ENCODE assay signal across 27 cellular contexts in genomic region chr12:107223816-107224215, GRCh38.
DNase-seq lines count a peak whose midpoint lies in the region; ATAC-seq and TF ChIP-seq lines count a peak whose summit lies in the region.
"Had no signal": no experiment of that assay in that cellular context is flagged by ENCODE, and none has a peak within 500 bp of the region (broad histone marks: within the 10 kb centered on the region; RNA-seq: fewer than 3 reads in every experiment).

No MANE protein-coding gene starts in this region.

- H3K27ac ChIP-seq in VCaP, result no peak overlapping the region
- H3K27ac ChIP-seq: adrenal gland, PC-9, spleen had no signal

- peaks cover 23% of the 10 kb centered on the region for H3K27me3 Mint-ChIP-seq in activated CD4-positive, alpha-beta memory T cell treated with anti-CD3 and anti-CD28 coated beads for 36 hours

- ATAC-seq in GM18861 (IDR thresholded peaks at IDR 0.05; ENCODE audit: unreplicated experiment), result no peak
- ATAC-seq: GM23338, left lobe of liver had no signal

- CTCF ChIA-PET in activated CD4-positive, alpha-beta memory T cell treated with anti-CD3 and anti-CD28 coated beads for 36 hours (lab: Charles Lee), result interaction anchor here (0.6 kb wide), 2 partner anchors 11 to 92 kb away, joined by 3 read pairs; no protein-coding TSS in a partner anchor

- DNase-seq in EH (ENCODE audit: low read depth), result peak; percentile 2
- DNase-seq in NCI-H2171 (lab: John Stamatoyannopoulos, UW), result peak; percentile 85
- peak; percentile 20 for DNase-seq in glomerular visceral epithelial cell (ENCODE audit: extremely low spot score)
- no peak for DNase-seq in C1 segment of cervical spinal cord (lab: John Stamatoyannopoulos, UW)
- DNase-seq in activated CD4-positive, alpha-beta memory T cell treated with anti-CD3 and anti-CD28 coated beads for 36 hours, result no peak
- DNase-seq: activated CD4-positive, alpha-beta T cell treated with anti-CD3 and anti-CD28 coated beads, Interleukin-2, amount 50 U/mL, for 4 hours; activated CD8-positive, alpha-beta memory T cell treated with anti-CD3 and anti-CD28 coated beads, Interleukin-2, amount 50 U/mL, for 48 hours; activated effector memory CD4-positive, alpha-beta T cell treated with anti-CD3 and anti-CD28 coated beads, Interleukin-2, amount 50 U/mL, for 16 hours; adrenal gland; AML-193; cortex of kidney; DMS79; endodermal cell; naive B cell; NCI-H2107; NCI-H748 treated with DMSO at 0.1 percent for 48 hours; occipital lobe; PC-9; SIG-M5; spleen; stimulated activated CD4-positive, alpha-beta T cell treated with anti-CD3 and anti-CD28 coated beads, Interleukin-4, amount 100 ng/mL, for 1 hour; stimulated activated naive CD4-positive, alpha-beta T cell treated with Interleukin-2 at 50 U/mL for 16 hours had no signal

- H3K9me3 Mint-ChIP-seq in activated CD4-positive, alpha-beta memory T cell treated with anti-CD3 and anti-CD28 coated beads for 36 hours, result no peaks in the 10 kb centered on the region
- H3K9me3 Mint-ChIP-seq: endodermal cell; GM23338; T-helper 1 cell treated with Interleukin-12 subunit alpha and Interleukin-12 subunit beta and Interleukin-4 antibody, amounts not matched to agents 30 μg/mL and 1 μg/mL, for 36 hours had no signal

- peaks cover 3% of the 10 kb centered on the region for H3K4me1 Mint-ChIP-seq in activated CD4-positive, alpha-beta memory T cell treated with anti-CD3 and anti-CD28 coated beads for 36 hours (ENCODE audit: low read depth)
- H3K4me1 Mint-ChIP-seq: naive B cell had no signal

- H3K27ac Mint-ChIP-seq in activated CD4-positive, alpha-beta memory T cell treated with anti-CD3 and anti-CD28 coated beads for 36 hours, result no peak overlapping the region
- H3K27ac Mint-ChIP-seq: endodermal cell; GM23338; T-helper 1 cell treated with Interleukin-12 subunit alpha and Interleukin-12 subunit beta and Interleukin-4 antibody, amounts not matched to agents 30 μg/mL and 1 μg/mL, for 36 hours had no signal

- POLR2A ChIA-PET in activated CD4-positive, alpha-beta memory T cell treated with anti-CD3 and anti-CD28 coated beads for 36 hours (lab: Charles Lee), result no interaction called here

- 0 out of 2 replicates have a peak, but pooled peaks have one; percentile 10 for TF ChIP-seq CTCF in VCaP (conservative IDR thresholded peaks at IDR 0.05)

- intact Hi-C loops in activated CD4-positive, alpha-beta memory T cell treated with anti-CD3 and anti-CD28 coated beads for 36 hours (cut with micrococcal nuclease), result loop anchor here (10.0 kb wide), 1 partner anchor 181 kb away; no protein-coding TSS in a partner anchor

- no peaks in the 10 kb centered on the region for H3K36me3 Mint-ChIP-seq in activated CD4-positive, alpha-beta memory T cell treated with anti-CD3 and anti-CD28 coated beads for 36 hours
- H3K36me3 Mint-ChIP-seq: naive B cell had no signal

- no peak overlapping the region for H3K4me3 Mint-ChIP-seq in activated CD4-positive, alpha-beta memory T cell treated with anti-CD3 and anti-CD28 coated beads for 36 hours
- H3K4me3 Mint-ChIP-seq: endodermal cell; GM23338; naive B cell; T-helper 1 cell treated with Interleukin-12 subunit alpha and Interleukin-12 subunit beta and Interleukin-4 antibody, amounts not matched to agents 30 μg/mL and 1 μg/mL, for 36 hours had no signal

Comparison
In these comparisons a context has a peak if more than half of its experiments do, and no peak if none do; other contexts are left out.
1. DNase-seq: peak in EH (single experiment), NCI-H2171 (single experiment) and glomerular visceral epithelial cell (single experiment); none in C1 segment of cervical spinal cord (0 of 14) and activated CD4-positive, alpha-beta memory T cell treated with anti-CD3 and anti-CD28 coated beads for 36 hours (single experiment).